Comparison of ENCODE assay signal across 9 cellular contexts in genomic region chr11:35142481-35143207, GRCh38. TPM values are rescaled to one million over a fixed set of nuclear protein-coding genes. Genes with fewer than 3 reads are reported as not detected.
DNase-seq lines count a peak whose midpoint lies in the region; ATAC-seq and TF ChIP-seq lines count a peak whose summit lies in the region.
"Had no signal": no experiment of that assay in that cellular context is flagged by ENCODE, and none has a peak within 500 bp of the region (broad histone marks: within the 10 kb centered on the region; RNA-seq: fewer than 3 reads in every experiment).

No MANE protein-coding gene starts in this region.

- no peak overlapping the region for H3K9ac ChIP-seq in skeletal muscle tissue (ENCODE audit: low read depth in 1 of 3, low read length in 3 of 3)

- peak overlapping the region; percentile 14 for H3K27ac ChIP-seq in skeletal muscle tissue (ENCODE audit: low read depth, low read length)

- peaks cover 0 to 11% (median 0%) of the 10 kb centered on the region in 3 donors for H3K27me3 ChIP-seq in skeletal muscle tissue (ENCODE audit: control insufficient read depth in 3 of 3, insufficient read depth in 3 of 3, low read length in 3 of 3)

- peaks cover 26 to 61% (median 38%) of the 10 kb centered on the region in 3 donors for H3K4me1 ChIP-seq in skeletal muscle tissue (ENCODE audit: control insufficient read depth in 3 of 3, insufficient read depth in 3 of 3, low read length in 3 of 3)

- H3K36me3 ChIP-seq in skeletal muscle tissue (ENCODE audit: control insufficient read depth in 3 of 3, insufficient read depth in 3 of 3, low read length in 3 of 3), result no peaks in the 10 kb centered on the region

- peak overlapping the region in 2 of 3 donors; percentile 23 to 41 for H3K4me3 ChIP-seq in skeletal muscle tissue (ENCODE audit: low read length in 3 of 3)
- H3K4me3 ChIP-seq: mucosa of descending colon had no signal

- peak; percentile 34 for TF ChIP-seq CTCF in GM10266 (IDR thresholded peaks at IDR 0.05; ENCODE audit: control insufficient read depth, insufficient read depth, low read depth, missing control alignments)

- DNase-seq in GM10266 (ENCODE audit: extremely low spot score), result no peak
- DNase-seq in RKO (ENCODE audit: low spot score), result peak; percentile 91
- peak; percentile 33 for DNase-seq in dermis blood vessel endothelial cell
- no peak for DNase-seq in COLO668 (lab: John Stamatoyannopoulos, UW; ENCODE audit: unreplicated experiment)
- no peak for DNase-seq in NCI-H2081 treated with DMSO at 0.1 percent for 48 hours (lab: John Stamatoyannopoulos, UW)
- DNase-seq in Right ventricle myocardium superior, result no peak

- ATAC-seq in GM21576 (IDR thresholded peaks at IDR 0.05; ENCODE audit: unreplicated experiment), result no peak
- ATAC-seq in Right ventricle myocardium superior (ENCODE audit: poor library complexity), result no peak
- ATAC-seq: mucosa of descending colon had no signal

- intact Hi-C loops in Right ventricle myocardium superior (cut with DNase I), result no loop called here

- H3K9me3 ChIP-seq in skeletal muscle tissue (ENCODE audit: control insufficient read depth in 3 of 3, low read length in 3 of 3), result no peaks in the 10 kb centered on the region
- H3K9me3 ChIP-seq: mucosa of descending colon had no signal

RNA-seq across cellular contexts. Expression of gene CD44, which starts 3.7 kb away (rescaled TPM):
- total RNA-seq in dermis blood vessel endothelial cell (2.6 and 3.4 TPM in 2 replicates), skeletal muscle tissue (133 TPM), Right ventricle myocardium superior (15.4 TPM)

Comparison
In these comparisons a context has a peak if more than half of its experiments do, and no peak if none do; other contexts are left out.
1. DNase-seq: peak in RKO (single experiment) and dermis blood vessel endothelial cell (single experiment); none in GM10266 (single experiment), COLO668 (single experiment), NCI-H2081 treated with DMSO at 0.1 percent for 48 hours (single experiment) and Right ventricle myocardium superior (single experiment).